8 cellular contexts compared by ENCODE assay signal in genomic region chr6:10759312-10759839, GRCh38. TPM values are rescaled to one million over a fixed set of nuclear protein-coding genes. Genes with fewer than 3 reads are reported as not detected.
DNase-seq lines count a peak whose midpoint lies in the region; ATAC-seq and TF ChIP-seq lines count a peak whose summit lies in the region.

No MANE protein-coding gene starts in this region.

- peaks cover 41% of the 10 kb centered on the region for H3K36me3 Mint-ChIP-seq in neural crest cell (ENCODE audit: low read depth)

- H3K4me1 Mint-ChIP-seq in neural crest cell: peaks cover 14% of the 10 kb centered on the region

- TF ChIP-seq CTCF in GM12872 (IDR thresholded peaks at IDR 0.05; ENCODE audit: insufficient read depth, low read depth, low read length): peak; percentile 67
- peak in 5 of 6 experiments; percentile 43 to 83 (median 54) for TF ChIP-seq CTCF in esophagus squamous epithelium (IDR thresholded peaks at IDR 0.05)
- TF ChIP-seq CTCF in neural crest cell (conservative IDR thresholded peaks at IDR 0.05): peak; percentile 73

- 18 to 21% methylated on average over 2 to 3 of the region's 3 CpGs for WGBS in esophagus squamous epithelium, 2 donors

- H3K27ac ChIP-seq in esophagus squamous epithelium: peak overlapping the region; percentile 74 to 84 (median 82)

- DNase-seq in AG08396 (ENCODE audit: low spot score) (peak; percentile 43), SK-N-DZ (ENCODE audit: low spot score) (peak; percentile 16), esophagus squamous epithelium (lab: John Stamatoyannopoulos, UW) (no peak), neural crest cell (ENCODE audit: low read depth, low spot score) (no peak), NCI-H187 treated with DMSO at 0.1 percent for 48 hours (lab: John Stamatoyannopoulos, UW) (no peak)

- peaks cover 0 to 43% (median 7%) of the 10 kb centered on the region in 3 donors for H3K36me3 ChIP-seq in esophagus squamous epithelium

- TF ChIP-seq POLR2A in esophagus squamous epithelium (IDR thresholded peaks at IDR 0.05): no peak

- H3K27me3 ChIP-seq in esophagus squamous epithelium: no peaks in the 10 kb centered on the region

- H3K27me3 Mint-ChIP-seq in neural crest cell (ENCODE audit: low read depth): no peaks in the 10 kb centered on the region

- ATAC-seq in HG03432 (IDR thresholded peaks at IDR 0.05; ENCODE audit: unreplicated experiment) (peak; percentile 79), GM21390 (IDR thresholded peaks at IDR 0.05; ENCODE audit: unreplicated experiment) (no peak)

- no peak overlapping the region for H3K4me3 ChIP-seq in esophagus squamous epithelium

- H3K4me1 ChIP-seq in esophagus squamous epithelium: peaks cover 3 to 37% (median 13%) of the 10 kb centered on the region in 3 donors

- H3K27ac Mint-ChIP-seq in neural crest cell (ENCODE audit: unreplicated experiment): no peak overlapping the region

- intact Hi-C loops in esophagus squamous epithelium (cut with DNase I): no loop called here

- no peaks in the 10 kb centered on the region for H3K9me3 ChIP-seq in esophagus squamous epithelium

- peaks cover 4% of the 10 kb centered on the region for H3K9me3 Mint-ChIP-seq in neural crest cell

- no peak overlapping the region for H3K4me3 Mint-ChIP-seq in neural crest cell

RNA-seq across cellular contexts. Expression of gene TMEM14B, which starts 11.8 kb away (rescaled TPM):
- polyA plus RNA-seq in SK-N-DZ (2014; cell fraction: cytosol; rRNA removed): 161 TPM in 2 replicates
- 81.1 and 113 TPM in 2 replicates for polyA plus RNA-seq in SK-N-DZ (2014; cell fraction: nucleus; rRNA removed)
- 10 to 100 TPM; 12.7 to 64.5 (median 47.1) TPM for total RNA-seq in esophagus squamous epithelium
- 80.8 and 81.5 TPM in 2 replicates for total RNA-seq in neural crest cell

RNA-seq across cellular contexts. Expression of gene TMEM14C, which starts 36.5 kb away (rescaled TPM):
- polyA plus RNA-seq in SK-N-DZ (2014; cell fraction: cytosol; rRNA removed): 240 and 244 TPM in 2 replicates
- polyA plus RNA-seq in SK-N-DZ (2014; cell fraction: nucleus; rRNA removed): 96.7 and 152 TPM in 2 replicates
- total RNA-seq in esophagus squamous epithelium: 100 to 1,000 TPM in 1 of 4 donors, 10 to 100 TPM in 3; 42.8 to 125 (median 69.2) TPM
- total RNA-seq in neural crest cell: 88.3 and 90.5 TPM in 2 replicates

Comparison
In these comparisons a context has a peak if more than half of its experiments do, and no peak if none do; other contexts are left out.
1. DNase-seq: peak in AG08396 (single experiment) and SK-N-DZ (single experiment); none in esophagus squamous epithelium (single experiment), neural crest cell (single experiment) and NCI-H187 treated with DMSO at 0.1 percent for 48 hours (single experiment).
2. Peak in every context shown above with its lines, with median percentiles within 50 percentile points of each other: CTCF ChIP-seq.